ENCODE assay signal across 8 cellular contexts in genomic region chr20:2451939-2452732, GRCh38. TPM values are rescaled to one million over a fixed set of nuclear protein-coding genes. Genes with fewer than 3 reads are reported as not detected.
DNase-seq lines count a peak whose midpoint lies in the region; ATAC-seq and TF ChIP-seq lines count a peak whose summit lies in the region.

No MANE protein-coding gene starts in this region.

- H3K36me3 ChIP-seq in H7 (replicated peaks; ENCODE audit: control insufficient read depth, insufficient read depth, low read length): no peaks in the 10 kb centered on the region

- TF ChIP-seq POLR2A in lower leg skin (IDR thresholded peaks at IDR 0.05): no peak

- no peak overlapping the region for H3K4me3 ChIP-seq in H7 (ENCODE audit: insufficient read depth, low read depth, low read length)
- no peak overlapping the region for H3K4me3 ChIP-seq in lower leg skin (ENCODE audit: low read depth, poor library complexity, severe bottlenecking)

- H3K4me1 Mint-ChIP-seq in activated CD4-positive, alpha-beta T cell treated with anti-CD3 and anti-CD28 coated beads, Interleukin-2, amount 10 ng/mL, durations not matched to agents 24 days and 14 days: peaks cover 23% of the 10 kb centered on the region

- no peak overlapping the region for H3K4me3 Mint-ChIP-seq in activated CD4-positive, alpha-beta T cell treated with anti-CD3 and anti-CD28 coated beads, Interleukin-2, amount 10 ng/mL, durations not matched to agents 24 days and 14 days

- DNase-seq in AML-193 (lab: John Stamatoyannopoulos, UW) (peak; percentile 29 to 38), H7 (peak; percentile 72), NCI-H460 (ENCODE audit: extremely low read depth, low read depth) (peak; percentile 85), dedifferentiated amniotic fluid mesenchymal stem cell (ENCODE audit: extremely low spot score) (peak; percentile 78), lower leg skin (ENCODE audit: low spot score in 2 of 2) (peak; percentile 79 to 93)
- peak; percentile 90 for DNase-seq in activated CD4-positive, alpha-beta T cell treated with anti-CD3 and anti-CD28 coated beads, Interleukin-2, amount 10 ng/mL, durations not matched to agents 24 days and 14 days
- DNase-seq in stimulated activated CD8-positive, alpha-beta memory T cell treated with anti-CD3 and anti-CD28 coated beads, Interleukin-12 subunit alpha, Interleukin-12 subunit beta, amount 100 ng/mL, for 24 hours (ENCODE audit: extremely low read depth): peak; percentile 16

- intact Hi-C loops in activated CD4-positive, alpha-beta T cell treated with anti-CD3 and anti-CD28 coated beads, Interleukin-2, amount 10 ng/mL, durations not matched to agents 24 days and 14 days (cut with micrococcal nuclease): loop anchor here (1.0 to 5.0 kb wide), 3 partner anchors 65 to 485 kb away; no protein-coding TSS in a partner anchor
- intact Hi-C loops in lower leg skin (cut with DNase I; ENCODE audit: low total_unique reads): no loop called here

- peaks cover 2% of the 10 kb centered on the region for H3K36me3 Mint-ChIP-seq in activated CD4-positive, alpha-beta T cell treated with anti-CD3 and anti-CD28 coated beads, Interleukin-2, amount 10 ng/mL, durations not matched to agents 24 days and 14 days (ENCODE audit: low read depth)

- no peak for ATAC-seq in GM18502 (IDR thresholded peaks at IDR 0.05; ENCODE audit: poor library complexity, unreplicated experiment)

- no peaks in the 10 kb centered on the region for H3K9me3 Mint-ChIP-seq in activated CD4-positive, alpha-beta T cell treated with anti-CD3 and anti-CD28 coated beads, Interleukin-2, amount 10 ng/mL, durations not matched to agents 24 days and 14 days

- WGBS in lower leg skin, 2 donors: 37 to 41% methylated on average over 8 of the region's 8 CpGs

- peaks cover 6% of the 10 kb centered on the region for H3K27me3 Mint-ChIP-seq in activated CD4-positive, alpha-beta T cell treated with anti-CD3 and anti-CD28 coated beads, Interleukin-2, amount 10 ng/mL, durations not matched to agents 24 days and 14 days

- TF ChIP-seq CTCF in lower leg skin (IDR thresholded peaks at IDR 0.05): no peak

- no peak overlapping the region for H3K27ac Mint-ChIP-seq in activated CD4-positive, alpha-beta T cell treated with anti-CD3 and anti-CD28 coated beads, Interleukin-2, amount 10 ng/mL, durations not matched to agents 24 days and 14 days

- H3K27me3 ChIP-seq in H7 (ENCODE audit: control insufficient read depth, insufficient read depth, low read length): no peaks in the 10 kb centered on the region

RNA-seq across cellular contexts. Expression of gene SNRPB, which starts 18.5 kb away (rescaled TPM):
- total RNA-seq in H7 (2014; rRNA removed; shearing (Covaris generic)): 789 and 854 TPM in 2 replicates
- total RNA-seq in NCI-H460 (2014; rRNA removed; shearing (Covaris generic)): 577 and 607 TPM in 2 replicates
- 1,077 and 1,203 TPM in 2 replicates for polyA plus RNA-seq in NCI-H460 (2014; cell fraction: nucleus; rRNA removed)
- total RNA-seq in activated CD4-positive, alpha-beta T cell treated with anti-CD3 and anti-CD28 coated beads, Interleukin-2, amount 10 ng/mL, durations not matched to agents 24 days and 14 days: 567 and 568 TPM in 2 replicates
- 100 to 1,000 TPM; 205 to 254 (median 242) TPM for total RNA-seq in lower leg skin

RNA-seq across cellular contexts. Expression of gene ZNF343, which starts 56.6 kb away (rescaled TPM):
- total RNA-seq in H7 (2014; rRNA removed; shearing (Covaris generic)): 6.5 and 7.8 TPM in 2 replicates
- 14.9 TPM in 2 replicates for total RNA-seq in NCI-H460 (2014; rRNA removed; shearing (Covaris generic))
- polyA plus RNA-seq in NCI-H460 (2014; cell fraction: nucleus; rRNA removed): 11.8 and 19.3 TPM in 2 replicates
- total RNA-seq in activated CD4-positive, alpha-beta T cell treated with anti-CD3 and anti-CD28 coated beads, Interleukin-2, amount 10 ng/mL, durations not matched to agents 24 days and 14 days: 18.9 and 21.4 TPM in 2 replicates
- 10 to 100 TPM; 10.6 to 12.9 (median 11.3) TPM for total RNA-seq in lower leg skin

Comparison
In these comparisons a context has a peak if more than half of its experiments do, and no peak if none do; other contexts are left out.
1. DNase-seq: peak in every context shown above with its lines; median percentile 90 in activated CD4-positive, alpha-beta T cell treated with anti-CD3 and anti-CD28 coated beads, Interleukin-2, amount 10 ng/mL, durations not matched to agents 24 days and 14 days; 86 in lower leg skin; 85 in NCI-H460; 78 in dedifferentiated amniotic fluid mesenchymal stem cell; 72 in H7; 34 in AML-193; 16 in stimulated activated CD8-positive, alpha-beta memory T cell treated with anti-CD3 and anti-CD28 coated beads, Interleukin-12 subunit alpha, Interleukin-12 subunit beta, amount 100 ng/mL, for 24 hours.